ENCODE assay signal across 34 cellular contexts in the genomic region with DNA sequence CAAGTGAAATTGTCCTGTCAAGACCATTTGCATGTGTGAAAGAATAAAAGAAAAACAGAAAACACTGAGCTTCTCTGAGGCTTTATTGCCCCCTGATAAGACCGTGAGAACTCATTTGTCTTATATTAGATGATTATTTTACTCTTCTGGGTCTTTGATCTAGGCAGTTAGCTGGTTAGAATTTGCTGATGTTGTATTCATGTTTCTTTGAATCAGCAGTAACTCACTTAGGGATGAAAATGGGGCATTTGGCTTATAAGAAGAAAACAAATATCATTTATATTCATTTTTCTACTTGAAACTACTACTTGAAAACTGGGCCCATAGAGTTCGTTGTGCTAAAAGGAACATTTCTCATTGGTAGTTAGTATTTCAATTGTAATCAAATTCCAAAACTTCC.
"Had no signal": no experiment of that assay in that cellular context is flagged by ENCODE, and none has a peak within 500 bp of the region (broad histone marks: within the 10 kb centered on the region; RNA-seq: fewer than 3 reads in every experiment).

No MANE protein-coding gene starts in this region.

- H3K9me3 ChIP-seq: MG63 had no signal

- H3K4me3 ChIP-seq: MG63 had no signal

- H3K27me3 ChIP-seq: MG63 had no signal

- H3K36me3 ChIP-seq: MG63 had no signal

- DNase-seq: Karpas-422, Kasumi-1, MG63, MM.1S, MV-4-11, NCI-H1048, NCI-H1092, NCI-H1092 treated with DMSO at 0.1 percent for 48 hours, NCI-H1105, NCI-H1105 treated with DMSO at 0.1 percent for 48 hours, NCI-H1417, NCI-H1417 treated with DMSO at 0.1 percent for 48 hours, NCI-H1436, NCI-H1436 treated with DMSO at 0.1 percent for 48 hours, NCI-H146, NCI-H1694, NCI-H1694 treated with DMSO at 0.1 percent for 48 hours, NCI-H187, NCI-H187 treated with DMSO at 0.1 percent for 48 hours, NCI-H1930, NCI-H2029, NCI-H2029 treated with DMSO at 0.1 percent for 48 hours, NCI-H2081, NCI-H2081 treated with DMSO at 0.1 percent for 48 hours, NCI-H2107, NCI-H2171, NCI-H2171 treated with DMSO at 0.1 percent for 48 hours, NCI-H2227 treated with DMSO at 0.1 percent for 48 hours, NCI-H226, NCI-H345, NCI-H446, NCI-H446 treated with DMSO at 0.1 percent for 48 hours, NCI-H510A, NCI-H510A treated with DMSO at 0.1 percent for 48 hours had no signal
